ENCODE assay signal across 8 cellular contexts in genomic region chr12:88993655-88994054, GRCh38.
DNase-seq lines count a peak whose midpoint lies in the region; ATAC-seq and TF ChIP-seq lines count a peak whose summit lies in the region.

No MANE protein-coding gene starts in this region.

- 6 to 13% (median 10%) methylated on average over 3 of the region's 3 CpGs for WGBS in heart left ventricle, 4 donors

- no peaks in the 10 kb centered on the region for H3K9me3 ChIP-seq in heart left ventricle

- H3K36me3 ChIP-seq in heart left ventricle = no peaks in the 10 kb centered on the region

- H3K27ac ChIP-seq in heart left ventricle = no peak overlapping the region

- ATAC-seq in heart left ventricle (peak in 1 of 4 donors; percentile 30), Right ventricle myocardium superior (ENCODE audit: poor library complexity) (no peak), SK-N-SH treated with all-trans-retinoic acid at 6 μM for 48 hours (peak; percentile 82), GM21381 (IDR thresholded peaks at IDR 0.05; ENCODE audit: unreplicated experiment) (no peak)

- H3K4me3 ChIP-seq in heart left ventricle = no peak overlapping the region

- H3K27me3 ChIP-seq in heart left ventricle = no peaks in the 10 kb centered on the region

- TF ChIP-seq POLR2A in heart left ventricle (IDR thresholded peaks at IDR 0.05) = no peak

- H3K4me1 ChIP-seq in heart left ventricle = peaks cover 0 to 5% (median 0%) of the 10 kb centered on the region in 12 donors

- TF ChIP-seq CTCF in heart left ventricle (IDR thresholded peaks at IDR 0.05) = peak; percentile 35 to 73 (median 60)

- intact Hi-C loops in heart left ventricle (cut with DNase I) = loop anchor here in 8 of 10 donors (2.0 to 10.0 kb wide), 10 partner anchors 359 to 881 kb away; partner anchors contain the start of genes KITLG (in 5 of the 8), CEP290 (in 1 of the 8) and TMTC3 (in 1 of the 8)
- intact Hi-C loops in Right ventricle myocardium superior (cut with DNase I) = no loop called here

- DNase-seq in heart left ventricle (no peak), Right ventricle myocardium superior (no peak), NAMALWA (ENCODE audit: low spot score) (peak; percentile 53), glomerular endothelial cell (ENCODE audit: extremely low read depth, low read depth, low spot score) (peak; percentile 55), stromal cell of bone marrow (ENCODE audit: low read depth) (peak; percentile 61), islet precursor cell (no peak)

TF ChIP-seq in SK-N-SH treated with all-trans-retinoic acid at 6 μM for 48 hours, 23 proteins besides CTCF, POLR2A, EP300 and RAD21:
- TF ChIP-seq ESRRG (CRISPR knock-in tag; IDR thresholded peaks at IDR 0.05) (no peak), OSR1 (CRISPR knock-in tag; IDR thresholded peaks at IDR 0.05) (no peak), TOX (CRISPR knock-in tag; IDR thresholded peaks at IDR 0.05; ENCODE audit: borderline replicate concordance) (no peak), ISL1 (CRISPR knock-in tag; IDR thresholded peaks at IDR 0.05) (no peak), POU6F1 (CRISPR knock-in tag; IDR thresholded peaks at IDR 0.05; ENCODE audit: borderline replicate concordance, low read depth) (no peak), BACH2 (CRISPR knock-in tag; IDR thresholded peaks at IDR 0.05; ENCODE audit: borderline replicate concordance) (no peak), CSDC2 (CRISPR knock-in tag; IDR thresholded peaks at IDR 0.05) (no peak), ZNF70 (CRISPR knock-in tag; IDR thresholded peaks at IDR 0.05) (no peak), GLIS3 (CRISPR knock-in tag; IDR thresholded peaks at IDR 0.05) (no peak), PATZ1 (CRISPR knock-in tag; IDR thresholded peaks at IDR 0.05; ENCODE audit: borderline replicate concordance) (no peak), ZNF565 (CRISPR knock-in tag; conservative IDR thresholded peaks at IDR 0.05; ENCODE audit: low read depth) (no peak), ZC3H10 (CRISPR knock-in tag; IDR thresholded peaks at IDR 0.05) (no peak), RARB (CRISPR knock-in tag; IDR thresholded peaks at IDR 0.05) (no peak), ZNF8 (CRISPR knock-in tag; IDR thresholded peaks at IDR 0.05) (no peak), TCF4 (CRISPR knock-in tag; IDR thresholded peaks at IDR 0.05; ENCODE audit: borderline replicate concordance) (no peak)

Comparison
In these comparisons a context has a peak if more than half of its experiments do, and no peak if none do; other contexts are left out.
1. DNase-seq: peak in NAMALWA (single experiment), glomerular endothelial cell (single experiment) and stromal cell of bone marrow (single experiment); none in heart left ventricle (0 of 5), Right ventricle myocardium superior (single experiment) and islet precursor cell (single experiment).